In the genomic region with DNA sequence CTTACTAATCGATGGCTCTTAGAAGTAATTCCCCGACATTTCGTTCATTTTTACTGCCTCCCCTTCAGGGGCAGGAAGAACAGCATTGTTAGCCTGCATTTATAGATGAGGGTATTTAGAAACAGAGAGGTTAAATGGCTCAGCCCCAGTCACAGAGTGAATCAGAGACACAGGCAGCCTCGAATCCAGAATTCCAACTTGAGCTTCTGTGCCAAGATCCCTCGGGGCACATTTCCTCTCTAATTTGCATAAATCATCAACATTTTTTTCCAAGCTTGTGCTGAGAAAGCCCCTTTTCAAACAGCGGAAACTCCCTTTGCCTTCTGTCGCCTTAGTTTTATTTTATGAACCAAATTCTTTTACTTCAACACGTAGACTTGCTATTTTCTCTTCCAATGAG, we compare ENCODE assay signal across 20 cellular contexts.
A peak's percentile ranks its signal among the peaks of the same experiment; 100 is the strongest.
DNase-seq lines count a peak whose midpoint lies in the region; ATAC-seq, FAIRE-seq and TF ChIP-seq lines count a peak whose summit lies in the region.
"Had no signal": no experiment of that assay in that cellular context is flagged by ENCODE, and none has a peak within 500 bp of the region (broad histone marks: within the 10 kb centered on the region; RNA-seq: fewer than 3 reads in every experiment).

No MANE protein-coding gene starts in this region.

- H3K27ac ChIP-seq in foreskin keratinocyte = no peak overlapping the region
- H3K27ac ChIP-seq: ascending aorta; BLaER1 treated with 17β-estradiol and CSF1 and Interleukin-3, amounts not matched to agents 10 nM and 100 nM; RWPE1; vagina had no signal

- peaks cover 3% of the 10 kb centered on the region for H3K4me1 ChIP-seq in foreskin keratinocyte
- H3K4me1 ChIP-seq: ascending aorta, vagina had no signal

- H3K4me3 ChIP-seq in BJ (ENCODE audit: low read depth, low read length) = no peak overlapping the region
- H3K4me3 ChIP-seq: ascending aorta; BLaER1 treated with 17β-estradiol and CSF1 and Interleukin-3, amounts not matched to agents 10 nM and 100 nM; vagina had no signal

- no peaks in the 10 kb centered on the region for H3K36me3 Mint-ChIP-seq in activated naive CD8-positive, alpha-beta T cell

- ATAC-seq in foreskin keratinocyte (peak; percentile 64), GM18861 (IDR thresholded peaks at IDR 0.05; ENCODE audit: unreplicated experiment) (no peak), GM21515 (IDR thresholded peaks at IDR 0.05; ENCODE audit: unreplicated experiment) (no peak)
- ATAC-seq: naive thymus-derived CD4-positive, alpha-beta T cell had no signal

- peak overlapping the region; percentile 22 for H3K27ac Mint-ChIP-seq in activated naive CD8-positive, alpha-beta T cell
- H3K27ac Mint-ChIP-seq: naive thymus-derived CD4-positive, alpha-beta T cell; T-helper 1 cell treated with Interleukin-12 subunit alpha and Interleukin-12 subunit beta and Interleukin-4 antibody, amounts not matched to agents 30 μg/mL and 1 μg/mL, for 36 hours had no signal

- DNase-seq in BJ (ENCODE audit: low read depth) (peak; percentile 41), GM18507 (ENCODE audit: extremely low spot score, insufficient read length, low read depth) (no peak), foreskin keratinocyte (peak; percentile 48 to 68), islet precursor cell (no peak), DMS79 treated with DMSO at 0.1 percent for 48 hours (lab: John Stamatoyannopoulos, UW) (no peak)
- DNase-seq: activated CD4-positive, alpha-beta T cell treated with anti-CD3 and anti-CD28 coated beads for 4 hours; activated T-cell treated with anti-CD3 and anti-CD28 coated beads, Interleukin-2, amount 50 U/mL, for 48 hours; DND-41; Kasumi-1; naive thymus-derived CD4-positive, alpha-beta T cell; NCI-H187; NCI-H774 had no signal

- no peak overlapping the region for H3K4me3 Mint-ChIP-seq in activated naive CD8-positive, alpha-beta T cell
- H3K4me3 Mint-ChIP-seq: naive thymus-derived CD4-positive, alpha-beta T cell; T-helper 1 cell treated with Interleukin-12 subunit alpha and Interleukin-12 subunit beta and Interleukin-4 antibody, amounts not matched to agents 30 μg/mL and 1 μg/mL, for 36 hours had no signal

- H3K36me3 ChIP-seq in BJ (ENCODE audit: control insufficient read depth, insufficient read depth, low read length) = no peaks in the 10 kb centered on the region
- H3K36me3 ChIP-seq: ascending aorta; BLaER1 treated with 17β-estradiol and CSF1 and Interleukin-3, amounts not matched to agents 10 nM and 100 nM; vagina had no signal

- H3K9me3 Mint-ChIP-seq in activated naive CD8-positive, alpha-beta T cell (ENCODE audit: low read depth) = no peaks in the 10 kb centered on the region

- H3K4me1 Mint-ChIP-seq in activated naive CD8-positive, alpha-beta T cell (ENCODE audit: low read depth) = peaks cover 6% of the 10 kb centered on the region

- POLR2A ChIA-PET in BJ (lab: Charles Lee) = no interaction called here

- FAIRE-seq in GM18507 (lab: Jason Lieb, UNC) = peak; percentile 67

- no peaks in the 10 kb centered on the region for H3K27me3 ChIP-seq in BJ (ENCODE audit: control insufficient read depth, insufficient read depth, low read length)
- H3K27me3 ChIP-seq in foreskin keratinocyte = no peaks in the 10 kb centered on the region
- H3K27me3 ChIP-seq: ascending aorta; BLaER1 treated with 17β-estradiol and CSF1 and Interleukin-3, amounts not matched to agents 10 nM and 100 nM; vagina had no signal

- CTCF ChIA-PET in BJ (lab: Yijun Ruan, JAX) = interaction anchor here (0.9 kb wide), 2 partner anchors 12 to 84 kb away, joined by 3 read pairs; no protein-coding TSS in a partner anchor

- H3K27me3 Mint-ChIP-seq in activated naive CD8-positive, alpha-beta T cell = no peaks in the 10 kb centered on the region

- TF ChIP-seq CTCF in BJ (IDR thresholded peaks at IDR 0.05; ENCODE audit: insufficient read depth, low read depth, low read length) = no peak
- TF ChIP-seq CTCF in foreskin keratinocyte (conservative IDR thresholded peaks at IDR 0.05) = no peak

Comparison
In these comparisons a context has a peak if more than half of its experiments do, and no peak if none do; other contexts are left out.
1. DNase-seq: peak in BJ (single experiment) and foreskin keratinocyte (2 of 2); none in GM18507 (single experiment), islet precursor cell (single experiment) and DMS79 treated with DMSO at 0.1 percent for 48 hours (single experiment).